Comparison of ENCODE assay signal across 19 cellular contexts in genomic region chr7:92460109-92460508, GRCh38. TPM values are rescaled to one million over a fixed set of nuclear protein-coding genes. Genes with fewer than 3 reads are reported as not detected.
A peak's percentile ranks its signal among the peaks of the same experiment; 100 is the strongest.
DNase-seq lines count a peak whose midpoint lies in the region; ATAC-seq and TF ChIP-seq lines count a peak whose summit lies in the region.
"Had no signal": no experiment of that assay in that cellular context is flagged by ENCODE, and none has a peak within 500 bp of the region (broad histone marks: within the 10 kb centered on the region; RNA-seq: fewer than 3 reads in every experiment).

No MANE protein-coding gene starts in this region.

- H3K9me3 ChIP-seq in cardiac muscle cell (ENCODE audit: low read depth) = no peaks in the 10 kb centered on the region
- no peaks in the 10 kb centered on the region for H3K9me3 ChIP-seq in CD4-positive, alpha-beta memory T cell (ENCODE audit: control insufficient read depth in 1 of 2, low read length in 2 of 2)
- H3K9me3 ChIP-seq: Peyer's patch had no signal

- POLR2A ChIA-PET in WTC11 (lab: Charles Lee) = no interaction called here
- POLR2A ChIA-PET in CD4-positive, alpha-beta memory T cell (lab: Charles Lee; ENCODE audit: partially characterized antibody) = interaction anchor here (1.6 kb wide), 1 partner anchor 11 kb away, joined by 5 read pairs; no protein-coding TSS in a partner anchor

- CTCF ChIA-PET in WTC11 (lab: Charles Lee) = interaction anchor here (1.0 to 2.7 kb wide), 8 partner anchors 13 to 580 kb away, joined by 3 to 42 read pairs (median 9); partner anchors contain the start of genes ANKIB1, CYP51A1, GATAD1 and KRIT1
- CTCF ChIA-PET in CD4-positive, alpha-beta memory T cell (lab: Charles Lee; ENCODE audit: partially characterized antibody) = interaction anchor here (1.1 to 6.3 kb wide), 6 partner anchors 10 to 49 kb away, joined by 3 to 42 read pairs (median 11); partner anchors contain the start of gene GATAD1

- no peaks in the 10 kb centered on the region for H3K9me3 Mint-ChIP-seq in WTC11
- no peaks in the 10 kb centered on the region for H3K9me3 Mint-ChIP-seq in type B pancreatic cell
- H3K9me3 Mint-ChIP-seq in CD4-positive, alpha-beta memory T cell = no peaks in the 10 kb centered on the region
- H3K9me3 Mint-ChIP-seq: CD8-positive, alpha-beta T cell had no signal

- H3K4me1 ChIP-seq in cardiac muscle cell (ENCODE audit: low read depth) (peaks cover 3% of the 10 kb centered on the region), foreskin keratinocyte (no peaks in the 10 kb centered on the region)
- no peaks in the 10 kb centered on the region for H3K4me1 ChIP-seq in CD4-positive, alpha-beta memory T cell (ENCODE audit: insufficient read depth, low read length)
- H3K4me1 ChIP-seq: Peyer's patch had no signal

- H3K4me1 Mint-ChIP-seq in WTC11 (0 out of 2 replicates have a peak, but pooled peaks cover 3% of the 10 kb centered on the region), type B pancreatic cell (ENCODE audit: unreplicated experiment) (peaks cover 7% of the 10 kb centered on the region)
- H3K4me1 Mint-ChIP-seq in CD4-positive, alpha-beta memory T cell = peaks cover 0 to 2% (median 0%) of the 10 kb centered on the region in 4 donors

- H3K36me3 Mint-ChIP-seq in WTC11 (peaks cover 14% of the 10 kb centered on the region), type B pancreatic cell (peaks cover 22% of the 10 kb centered on the region)
- H3K36me3 Mint-ChIP-seq in CD4-positive, alpha-beta memory T cell = peaks cover 5 to 21% of the 10 kb centered on the region in 2 donors

- no peak for ATAC-seq in left cardiac atrium
- ATAC-seq in WTC11 = no peak
- peak; percentile 14 for ATAC-seq in foreskin keratinocyte
- no peak for ATAC-seq in HG03135 (IDR thresholded peaks at IDR 0.05; ENCODE audit: unreplicated experiment)
- ATAC-seq: CD8-positive, alpha-beta T cell; HepG2 had no signal

- H3K27ac ChIP-seq in cardiac muscle cell = peak overlapping the region; percentile 13
- no peak overlapping the region for H3K27ac ChIP-seq in foreskin keratinocyte
- H3K27ac ChIP-seq in CD4-positive, alpha-beta memory T cell (ENCODE audit: low read depth, low read length) = no peak overlapping the region
- H3K27ac ChIP-seq: Peyer's patch had no signal

- H3K27ac Mint-ChIP-seq in WTC11 (peak overlapping the region; percentile 47; the same call in 1 of the 2 replicates), type B pancreatic cell (peak overlapping the region; percentile 88)
- no peak overlapping the region for H3K27ac Mint-ChIP-seq in CD4-positive, alpha-beta memory T cell
- H3K27ac Mint-ChIP-seq: CD8-positive, alpha-beta T cell had no signal

- H3K27me3 Mint-ChIP-seq in WTC11 (ENCODE audit: low read depth) (no peaks in the 10 kb centered on the region), type B pancreatic cell (no peaks in the 10 kb centered on the region)
- H3K27me3 Mint-ChIP-seq in CD4-positive, alpha-beta memory T cell = no peaks in the 10 kb centered on the region

- H3K27me3 ChIP-seq in cardiac muscle cell (no peaks in the 10 kb centered on the region), foreskin keratinocyte (no peaks in the 10 kb centered on the region)
- H3K27me3 ChIP-seq in CD4-positive, alpha-beta memory T cell (ENCODE audit: insufficient read depth, low read length) = no peaks in the 10 kb centered on the region
- H3K27me3 ChIP-seq: Peyer's patch had no signal

- H3K4me3 Mint-ChIP-seq in WTC11 (no peak overlapping the region), type B pancreatic cell (no peak overlapping the region)
- no peak overlapping the region for H3K4me3 Mint-ChIP-seq in CD4-positive, alpha-beta memory T cell
- H3K4me3 Mint-ChIP-seq: CD8-positive, alpha-beta T cell had no signal

- H3K36me3 ChIP-seq in cardiac muscle cell = peaks cover 31% of the 10 kb centered on the region
- peaks cover 5% of the 10 kb centered on the region for H3K36me3 ChIP-seq in CD4-positive, alpha-beta memory T cell (ENCODE audit: insufficient read depth, low read length)

- TF ChIP-seq CTCF in cardiac muscle cell (IDR thresholded peaks at IDR 0.05; ENCODE audit: low read depth, low read length) (no peak), WTC11 (IDR thresholded peaks at IDR 0.05) (no peak), foreskin keratinocyte (conservative IDR thresholded peaks at IDR 0.05) (no peak), type B pancreatic cell (conservative IDR thresholded peaks at IDR 0.05) (no peak)

- DNase-seq in cardiac muscle cell (ENCODE audit: low read depth in 1 of 2, low spot score in 1 of 2) = no peak
- no peak for DNase-seq in left cardiac atrium
- no peak for DNase-seq in WTC11 (ENCODE audit: low spot score)
- peak; percentile 25 to 67 for DNase-seq in foreskin keratinocyte
- no peak for DNase-seq in type B pancreatic cell (ENCODE audit: extremely low spot score, unreplicated experiment)
- no peak for DNase-seq in CD4-positive, alpha-beta memory T cell
- no peak for DNase-seq in activated T-cell treated with anti-CD3 and anti-CD28 coated beads for 4 hours
- DNase-seq: Calu3; CD8-positive, alpha-beta T cell; KG1; NCI-H2029; NCI-H2171; NCI-H526 treated with DMSO at 0.1 percent for 48 hours; Peyer's patch; Right ventricle myocardium superior had no signal

- intact Hi-C loops in left cardiac atrium (cut with DNase I) = no loop called here
- intact Hi-C loops in CD4-positive, alpha-beta memory T cell (cut with micrococcal nuclease) = loop anchor here (5.0 kb wide), 1 partner anchor 628 kb away; no protein-coding TSS in a partner anchor

- no peak overlapping the region for H3K4me3 ChIP-seq in cardiac muscle cell
- no peak overlapping the region for H3K4me3 ChIP-seq in CD4-positive, alpha-beta memory T cell (ENCODE audit: low read length in 2 of 2)
- H3K4me3 ChIP-seq: Peyer's patch had no signal

TF ChIP-seq in WTC11, 78 proteins besides CTCF, POLR2A, EP300 and RAD21 (continues in another document):
- no peak for TF ChIP-seq SMAD3 (CRISPR knock-in tag; IDR thresholded peaks at IDR 0.05; ENCODE audit: borderline replicate concordance)
- TF ChIP-seq PRRX2 (CRISPR knock-in tag; IDR thresholded peaks at IDR 0.05) = no peak
- TF ChIP-seq, protein P1, sequence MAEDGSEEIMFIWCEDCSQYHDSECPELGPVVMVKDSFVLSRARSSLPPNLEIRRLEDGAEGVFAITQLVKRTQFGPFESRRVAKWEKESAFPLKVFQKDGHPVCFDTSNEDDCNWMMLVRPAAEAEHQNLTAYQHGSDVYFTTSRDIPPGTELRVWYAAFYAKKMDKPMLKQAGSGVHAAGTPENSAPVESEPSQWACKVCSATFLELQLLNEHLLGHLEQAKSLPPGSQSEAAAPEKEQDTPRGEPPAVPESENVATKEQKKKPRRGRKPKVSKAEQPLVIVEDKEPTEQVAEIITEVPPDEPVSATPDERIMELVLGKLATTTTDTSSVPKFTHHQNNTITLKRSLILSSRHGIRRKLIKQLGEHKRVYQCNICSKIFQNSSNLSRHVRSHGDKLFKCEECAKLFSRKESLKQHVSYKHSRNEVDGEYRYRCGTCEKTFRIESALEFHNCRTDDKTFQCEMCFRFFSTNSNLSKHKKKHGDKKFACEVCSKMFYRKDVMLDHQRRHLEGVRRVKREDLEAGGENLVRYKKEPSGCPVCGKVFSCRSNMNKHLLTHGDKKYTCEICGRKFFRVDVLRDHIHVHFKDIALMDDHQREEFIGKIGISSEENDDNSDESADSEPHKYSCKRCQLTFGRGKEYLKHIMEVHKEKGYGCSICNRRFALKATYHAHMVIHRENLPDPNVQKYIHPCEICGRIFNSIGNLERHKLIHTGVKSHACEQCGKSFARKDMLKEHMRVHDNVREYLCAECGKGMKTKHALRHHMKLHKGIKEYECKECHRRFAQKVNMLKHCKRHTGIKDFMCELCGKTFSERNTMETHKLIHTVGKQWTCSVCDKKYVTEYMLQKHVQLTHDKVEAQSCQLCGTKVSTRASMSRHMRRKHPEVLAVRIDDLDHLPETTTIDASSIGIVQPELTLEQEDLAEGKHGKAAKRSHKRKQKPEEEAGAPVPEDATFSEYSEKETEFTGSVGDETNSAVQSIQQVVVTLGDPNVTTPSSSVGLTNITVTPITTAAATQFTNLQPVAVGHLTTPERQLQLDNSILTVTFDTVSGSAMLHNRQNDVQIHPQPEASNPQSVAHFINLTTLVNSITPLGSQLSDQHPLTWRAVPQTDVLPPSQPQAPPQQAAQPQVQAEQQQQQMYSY (CRISPR knock-in tag; IDR thresholded peaks at IDR 0.05) = no peak
- TF ChIP-seq, protein P2, sequence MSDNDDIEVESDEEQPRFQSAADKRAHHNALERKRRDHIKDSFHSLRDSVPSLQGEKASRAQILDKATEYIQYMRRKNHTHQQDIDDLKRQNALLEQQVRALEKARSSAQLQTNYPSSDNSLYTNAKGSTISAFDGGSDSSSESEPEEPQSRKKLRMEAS (CRISPR knock-in tag; IDR thresholded peaks at IDR 0.05) = no peak
- TF ChIP-seq CREB1 (CRISPR knock-in tag; IDR thresholded peaks at IDR 0.05) = no peak
- no peak for TF ChIP-seq E2F5 (CRISPR knock-in tag; IDR thresholded peaks at IDR 0.05)
- no peak for TF ChIP-seq GABPB1 (CRISPR knock-in tag; IDR thresholded peaks at IDR 0.05)

RNA-seq across cellular contexts. Expression of gene GATAD1, which starts 12.8 kb away (rescaled TPM):
- total RNA-seq in cardiac muscle cell = 29.3 and 50.8 TPM in 2 replicates
- 43.0 and 53.0 TPM in 2 replicates for polyA plus RNA-seq in cardiac muscle cell
- total RNA-seq in left cardiac atrium = 10 to 100 TPM; 16.1 to 18.2 TPM
- total RNA-seq in WTC11 (2021) = 34.4 to 37.6 TPM (median 36.4 TPM) in 3 replicates
- 11.7 and 13.6 TPM in 2 replicates for total RNA-seq in foreskin keratinocyte
- 5.1 and 7.2 TPM in 2 replicates for polyA plus RNA-seq in foreskin keratinocyte
- 27.8 and 38.9 TPM in 2 replicates for total RNA-seq in type B pancreatic cell (ENCODE audit: low replicate concordance)
- total RNA-seq in CD4-positive, alpha-beta memory T cell = 10 to 100 TPM; 31.9 to 34.8 TPM
- polyA plus RNA-seq in CD4-positive, alpha-beta memory T cell = 1 to 10 TPM; 5.1 to 7.8 TPM

RNA-seq across cellular contexts. Expression of gene ERVW-1, which starts 17.6 kb away (rescaled TPM):
- not detected in 2 replicates for total RNA-seq in cardiac muscle cell
- 1.2 TPM in 1 of 2 replicates, not detected in the other for polyA plus RNA-seq in cardiac muscle cell
- total RNA-seq in left cardiac atrium = not detected
- 0.07 to 0.14 TPM in 2 of 3 replicates, not detected in the other for total RNA-seq in WTC11 (2021)
- total RNA-seq in foreskin keratinocyte = not detected in 2 replicates
- polyA plus RNA-seq in foreskin keratinocyte = not detected in 2 replicates
- total RNA-seq in type B pancreatic cell (ENCODE audit: low replicate concordance) = 0.12 and 1.2 TPM in 2 replicates
- under 1 TPM in 1 of 2 experiments, not detected in 1; 0.12 TPM for total RNA-seq in CD4-positive, alpha-beta memory T cell
- polyA plus RNA-seq in CD4-positive, alpha-beta memory T cell = not detected
- total RNA-seq: Calu3; CD8-positive, alpha-beta T cell; H4; HepG2; Peyer's patch; Right ventricle myocardium superior had no signal
- polyA plus RNA-seq: BJ, HepG2 had no signal

Comparison
In these comparisons a context has a peak if more than half of its experiments do, and no peak if none do; other contexts are left out.
1. DNase-seq: peak in foreskin keratinocyte (2 of 2); none in cardiac muscle cell (0 of 2), left cardiac atrium (single experiment), WTC11 (single experiment), type B pancreatic cell (single experiment), CD4-positive, alpha-beta memory T cell (0 of 5) and activated T-cell treated with anti-CD3 and anti-CD28 coated beads for 4 hours (single experiment).
2. H3K27ac Mint-ChIP-seq: peak in WTC11 (single experiment) and type B pancreatic cell (single experiment); none in CD4-positive, alpha-beta memory T cell (0 of 7).